10 cellular contexts compared by ENCODE assay signal in genomic region chr2:63051795-63052333, GRCh38. TPM values are rescaled to one million over a fixed set of nuclear protein-coding genes. Genes with fewer than 3 reads are reported as not detected.
DNase-seq lines count a peak whose midpoint lies in the region; ATAC-seq and TF ChIP-seq lines count a peak whose summit lies in the region.
"Had no signal": no experiment of that assay in that cellular context is flagged by ENCODE, and none has a peak within 500 bp of the region (broad histone marks: within the 10 kb centered on the region; RNA-seq: fewer than 3 reads in every experiment).

No MANE protein-coding gene starts in this region.

- DNase-seq in activated CD8-positive, alpha-beta T cell treated with anti-CD3 and anti-CD28 coated beads, Interleukin-2, amount 10 ng/mL, durations not matched to agents 7 days and 5 days, result no peak
- no peak for DNase-seq in activated CD8-positive, alpha-beta T cell treated with anti-CD3 and anti-CD28 coated beads for 36 hours
- DNase-seq in T-helper 17 cell (no peak), SIG-M5 (lab: John Stamatoyannopoulos, UW) (no peak)
- DNase-seq in stimulated activated naive B cell treated with anti-CD40 and anti-IgM and Interleukin-4, amounts not matched to agents 10 μg/mL and 1 μg/mL and 100 μg/mL, for 72 hours, result no peak
- DNase-seq: NCI-H1105 treated with DMSO at 0.1 percent for 48 hours had no signal

- H3K4me1 Mint-ChIP-seq in activated CD8-positive, alpha-beta T cell treated with anti-CD3 and anti-CD28 coated beads, Interleukin-2, amount 10 ng/mL, durations not matched to agents 7 days and 5 days (ENCODE audit: low read depth), result peaks cover 83% of the 10 kb centered on the region
- peaks cover 64% of the 10 kb centered on the region for H3K4me1 Mint-ChIP-seq in activated CD8-positive, alpha-beta T cell treated with anti-CD3 and anti-CD28 coated beads for 36 hours (ENCODE audit: low read depth)
- H3K4me1 Mint-ChIP-seq in T-helper 17 cell, result peaks cover 44% of the 10 kb centered on the region
- H3K4me1 Mint-ChIP-seq in stimulated activated naive B cell treated with anti-CD40 and anti-IgM and Interleukin-4, amounts not matched to agents 10 μg/mL and 1 μg/mL and 100 μg/mL, for 72 hours, result peaks cover 61 to 88% of the 10 kb centered on the region in 2 donors

- H3K4me3 Mint-ChIP-seq in activated CD8-positive, alpha-beta T cell treated with anti-CD3 and anti-CD28 coated beads, Interleukin-2, amount 10 ng/mL, durations not matched to agents 7 days and 5 days, result peak overlapping the region; percentile 15
- H3K4me3 Mint-ChIP-seq in activated CD8-positive, alpha-beta T cell treated with anti-CD3 and anti-CD28 coated beads for 36 hours, result no peak overlapping the region
- H3K4me3 Mint-ChIP-seq in T-helper 17 cell, result peak overlapping the region; percentile 80
- H3K4me3 Mint-ChIP-seq in stimulated activated naive B cell treated with anti-CD40 and anti-IgM and Interleukin-4, amounts not matched to agents 10 μg/mL and 1 μg/mL and 100 μg/mL, for 72 hours, result peak overlapping the region; percentile 84 to 88

- H3K9ac ChIP-seq in iPS-20b (ENCODE audit: low read depth, low read length), result no peak overlapping the region

- CTCF ChIA-PET in activated CD8-positive, alpha-beta T cell treated with anti-CD3 and anti-CD28 coated beads, Interleukin-2, amount 10 ng/mL, durations not matched to agents 7 days and 5 days (lab: Charles Lee), result interaction anchor here (0.8 to 2.9 kb wide), 2 partner anchors 11 to 264 kb away, joined by 4 to 7 read pairs; no protein-coding TSS in a partner anchor
- CTCF ChIA-PET in activated CD8-positive, alpha-beta T cell treated with anti-CD3 and anti-CD28 coated beads for 36 hours (lab: Charles Lee), result no interaction called here

- no peak overlapping the region for H3K27ac ChIP-seq in iPS-20b (ENCODE audit: low read length)
- H3K27ac ChIP-seq: heart left ventricle had no signal

- no peak for TF ChIP-seq CTCF in activated CD8-positive, alpha-beta T cell treated with anti-CD3 and anti-CD28 coated beads for 36 hours (IDR thresholded peaks at IDR 0.05)

- H3K27ac Mint-ChIP-seq in activated CD8-positive, alpha-beta T cell treated with anti-CD3 and anti-CD28 coated beads, Interleukin-2, amount 10 ng/mL, durations not matched to agents 7 days and 5 days, result no peak overlapping the region
- H3K27ac Mint-ChIP-seq in activated CD8-positive, alpha-beta T cell treated with anti-CD3 and anti-CD28 coated beads for 36 hours, result no peak overlapping the region
- no peak overlapping the region for H3K27ac Mint-ChIP-seq in T-helper 17 cell
- peak overlapping the region; percentile 42 for H3K27ac Mint-ChIP-seq in stimulated activated naive B cell treated with anti-CD40 and anti-IgM and Interleukin-4, amounts not matched to agents 10 μg/mL and 1 μg/mL and 100 μg/mL, for 72 hours

- intact Hi-C loops in activated CD8-positive, alpha-beta T cell treated with anti-CD3 and anti-CD28 coated beads for 36 hours (cut with micrococcal nuclease), result no loop called here

- H3K4me3 ChIP-seq in iPS-20b (ENCODE audit: low read length), result peak overlapping the region; percentile 82; the same call in 1 of the 2 replicates

- POLR2A ChIA-PET in activated CD8-positive, alpha-beta T cell treated with anti-CD3 and anti-CD28 coated beads, Interleukin-2, amount 10 ng/mL, durations not matched to agents 7 days and 5 days (lab: Charles Lee), result no interaction called here
- POLR2A ChIA-PET in activated CD8-positive, alpha-beta T cell treated with anti-CD3 and anti-CD28 coated beads for 36 hours (lab: Charles Lee), result interaction anchor here (0.6 kb wide), 2 partner anchors 315 to 509 kb away, joined by 3 to 4 read pairs; no protein-coding TSS in a partner anchor

- H3K9me3 ChIP-seq in T-helper 17 cell (ENCODE audit: control insufficient read depth, low read length, poor library complexity, severe bottlenecking), result no peaks in the 10 kb centered on the region
- peaks cover 19% of the 10 kb centered on the region for H3K9me3 ChIP-seq in iPS-20b (ENCODE audit: insufficient read depth, low read depth, low read length)
- H3K9me3 ChIP-seq: heart left ventricle had no signal

- H3K36me3 Mint-ChIP-seq in activated CD8-positive, alpha-beta T cell treated with anti-CD3 and anti-CD28 coated beads, Interleukin-2, amount 10 ng/mL, durations not matched to agents 7 days and 5 days (ENCODE audit: low read depth), result peaks cover 6% of the 10 kb centered on the region
- H3K36me3 Mint-ChIP-seq in activated CD8-positive, alpha-beta T cell treated with anti-CD3 and anti-CD28 coated beads for 36 hours (ENCODE audit: low read depth), result no peaks in the 10 kb centered on the region
- H3K36me3 Mint-ChIP-seq in T-helper 17 cell (ENCODE audit: low read depth), result peaks cover 10% of the 10 kb centered on the region
- H3K36me3 Mint-ChIP-seq in stimulated activated naive B cell treated with anti-CD40 and anti-IgM and Interleukin-4, amounts not matched to agents 10 μg/mL and 1 μg/mL and 100 μg/mL, for 72 hours, result peaks cover 2 to 14% of the 10 kb centered on the region in 2 donors

- peaks cover 14% of the 10 kb centered on the region; the same call in 1 of the 2 replicates for H3K4me1 ChIP-seq in iPS-20b (ENCODE audit: insufficient read depth, low read length)

- H3K9me3 Mint-ChIP-seq in activated CD8-positive, alpha-beta T cell treated with anti-CD3 and anti-CD28 coated beads, Interleukin-2, amount 10 ng/mL, durations not matched to agents 7 days and 5 days (ENCODE audit: insufficient read depth), result no peaks in the 10 kb centered on the region
- H3K9me3 Mint-ChIP-seq in activated CD8-positive, alpha-beta T cell treated with anti-CD3 and anti-CD28 coated beads for 36 hours, result no peaks in the 10 kb centered on the region
- no peaks in the 10 kb centered on the region for H3K9me3 Mint-ChIP-seq in stimulated activated naive B cell treated with anti-CD40 and anti-IgM and Interleukin-4, amounts not matched to agents 10 μg/mL and 1 μg/mL and 100 μg/mL, for 72 hours

- H3K27me3 Mint-ChIP-seq in activated CD8-positive, alpha-beta T cell treated with anti-CD3 and anti-CD28 coated beads, Interleukin-2, amount 10 ng/mL, durations not matched to agents 7 days and 5 days (ENCODE audit: low read depth), result peaks cover 86% of the 10 kb centered on the region
- H3K27me3 Mint-ChIP-seq in activated CD8-positive, alpha-beta T cell treated with anti-CD3 and anti-CD28 coated beads for 36 hours, result peaks cover 85% of the 10 kb centered on the region
- peaks cover 86% of the 10 kb centered on the region for H3K27me3 Mint-ChIP-seq in T-helper 17 cell
- H3K27me3 Mint-ChIP-seq in stimulated activated naive B cell treated with anti-CD40 and anti-IgM and Interleukin-4, amounts not matched to agents 10 μg/mL and 1 μg/mL and 100 μg/mL, for 72 hours, result peaks cover 77 to 91% of the 10 kb centered on the region in 2 donors

- no peaks in the 10 kb centered on the region for H3K36me3 ChIP-seq in iPS-20b (ENCODE audit: insufficient read depth, low read depth, low read length)
- H3K36me3 ChIP-seq: heart left ventricle had no signal

- no peak for ATAC-seq in activated CD8-positive, alpha-beta T cell treated with anti-CD3 and anti-CD28 coated beads, Interleukin-2, amount 10 ng/mL, durations not matched to agents 7 days and 5 days
- no peak for ATAC-seq in activated CD8-positive, alpha-beta T cell treated with anti-CD3 and anti-CD28 coated beads for 36 hours
- ATAC-seq in T-helper 17 cell, result no peak
- no peak for ATAC-seq in stimulated activated naive B cell treated with anti-CD40 and anti-IgM and Interleukin-4, amounts not matched to agents 10 μg/mL and 1 μg/mL and 100 μg/mL, for 72 hours (replicated peaks)
- ATAC-seq in GM18861 (IDR thresholded peaks at IDR 0.05; ENCODE audit: unreplicated experiment), result no peak
- no peak for ATAC-seq in HG02623 (IDR thresholded peaks at IDR 0.05; ENCODE audit: unreplicated experiment)
- ATAC-seq: heart left ventricle had no signal

- H3K27me3 ChIP-seq in iPS-20b (ENCODE audit: insufficient read depth, low read length), result peaks cover 98% of the 10 kb centered on the region

RNA-seq across cellular contexts. Expression of gene OTX1, which starts 1.2 kb away (rescaled TPM):
- not detected for total RNA-seq in activated CD8-positive, alpha-beta T cell treated with anti-CD3 and anti-CD28 coated beads, Interleukin-2, amount 10 ng/mL, durations not matched to agents 7 days and 5 days
- total RNA-seq in activated CD8-positive, alpha-beta T cell treated with anti-CD3 and anti-CD28 coated beads for 36 hours, result not detected
- total RNA-seq in T-helper 17 cell, result not detected
